In genomic region chr2:105398522-105399206, GRCh38 we compare ENCODE assay signal across 8 cellular contexts. TPM values are rescaled to one million over a fixed set of nuclear protein-coding genes. Genes with fewer than 3 reads are reported as not detected.
DNase-seq lines count a peak whose midpoint lies in the region; ATAC-seq and TF ChIP-seq lines count a peak whose summit lies in the region.

A gene with protein sequence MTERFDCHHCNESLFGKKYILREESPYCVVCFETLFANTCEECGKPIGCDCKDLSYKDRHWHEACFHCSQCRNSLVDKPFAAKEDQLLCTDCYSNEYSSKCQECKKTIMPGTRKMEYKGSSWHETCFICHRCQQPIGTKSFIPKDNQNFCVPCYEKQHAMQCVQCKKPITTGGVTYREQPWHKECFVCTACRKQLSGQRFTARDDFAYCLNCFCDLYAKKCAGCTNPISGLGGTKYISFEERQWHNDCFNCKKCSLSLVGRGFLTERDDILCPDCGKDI (minus strand): TSS chr2:105399051. CDS start chr2:105386516, 12,535 bp downstream.

- 0% methylated on average over 61 of the region's 61 CpGs for WGBS in ectodermal cell, 2 experiments

- H3K4me3 Mint-ChIP-seq in activated CD4-positive, alpha-beta memory T cell treated with anti-CD3 and anti-CD28 coated beads, Interleukin-2, amount 10 ng/mL, durations not matched to agents 7 days and 5 days = peak within 1 kb of the TSS; percentile 72

- no peak within 1 kb of the TSS for H3K27ac Mint-ChIP-seq in activated CD4-positive, alpha-beta memory T cell treated with anti-CD3 and anti-CD28 coated beads, Interleukin-2, amount 10 ng/mL, durations not matched to agents 7 days and 5 days

- no peaks in the 10 kb centered on the region for H3K9me3 Mint-ChIP-seq in activated CD4-positive, alpha-beta memory T cell treated with anti-CD3 and anti-CD28 coated beads, Interleukin-2, amount 10 ng/mL, durations not matched to agents 7 days and 5 days

- peak; percentile 76 for DNase-seq in A673 (ENCODE audit: low spot score)
- peak; percentile 0 for DNase-seq in NCI-H345 treated with DMSO at 0.1 percent for 48 hours (lab: John Stamatoyannopoulos, UW; ENCODE audit: unreplicated experiment)
- peak; percentile 73 for DNase-seq in activated CD4-positive, alpha-beta memory T cell treated with anti-CD3 and anti-CD28 coated beads, Interleukin-2, amount 10 ng/mL, durations not matched to agents 7 days and 5 days
- DNase-seq in lung microvascular endothelial cell (ENCODE audit: low read depth in 2 of 2) = peak; percentile 87 to 90
- peak; percentile 39 for DNase-seq in stimulated activated CD8-positive, alpha-beta memory T cell treated with anti-CD3 and anti-CD28 coated beads, Interleukin-12 subunit alpha, Interleukin-12 subunit beta, amount 100 ng/mL, for 24 hours (ENCODE audit: extremely low read depth)

- H3K36me3 ChIP-seq in A673 (ENCODE audit: insufficient read depth, low read length, poor library complexity, severe bottlenecking) (no peaks in the 10 kb centered on the region), ectodermal cell (ENCODE audit: control insufficient read depth, insufficient read depth, low read length) (no peaks in the 10 kb centered on the region)

- H3K4me1 ChIP-seq in A673 (ENCODE audit: insufficient read depth, low read length, poor library complexity, severe bottlenecking) = no peaks in the 10 kb centered on the region
- peaks cover 7% of the 10 kb centered on the region for H3K4me1 ChIP-seq in ectodermal cell (ENCODE audit: control insufficient read depth, insufficient read depth, low read length)

- no peaks in the 10 kb centered on the region for H3K9me3 ChIP-seq in A673 (ENCODE audit: low read depth, low read length, poor library complexity, severe bottlenecking)
- H3K9me3 ChIP-seq in ectodermal cell (ENCODE audit: control insufficient read depth, low read length) = no peaks in the 10 kb centered on the region

- H3K27me3 ChIP-seq in A673 (replicated peaks; ENCODE audit: insufficient read depth, low read depth, low read length, poor library complexity) = no peaks in the 10 kb centered on the region
- H3K27me3 ChIP-seq in ectodermal cell (ENCODE audit: control insufficient read depth, insufficient read depth, low read length, poor library complexity, severe bottlenecking) = peaks cover 12% of the 10 kb centered on the region

- H3K27me3 Mint-ChIP-seq in activated CD4-positive, alpha-beta memory T cell treated with anti-CD3 and anti-CD28 coated beads, Interleukin-2, amount 10 ng/mL, durations not matched to agents 7 days and 5 days = peaks cover 46% of the 10 kb centered on the region

- intact Hi-C loops in A673 (cut with micrococcal nuclease; ENCODE audit: unreplicated experiment) = no loop called here

- no peaks in the 10 kb centered on the region for H3K36me3 Mint-ChIP-seq in activated CD4-positive, alpha-beta memory T cell treated with anti-CD3 and anti-CD28 coated beads, Interleukin-2, amount 10 ng/mL, durations not matched to agents 7 days and 5 days (ENCODE audit: low read depth)

- peak; percentile 48 for TF ChIP-seq CTCF in A673 (conservative IDR thresholded peaks at IDR 0.05; ENCODE audit: low read depth, low read length)

- H3K4me3 ChIP-seq in A673 (ENCODE audit: low read depth, low read length, poor library complexity, severe bottlenecking) (peak within 1 kb of the TSS; percentile 57), ectodermal cell (ENCODE audit: insufficient read depth, low read depth, low read length) (peak within 1 kb of the TSS; percentile 88)

- H3K27ac ChIP-seq in A673 (ENCODE audit: low read depth, low read length, poor library complexity, severe bottlenecking) (peak within 1 kb of the TSS; percentile 75), ectodermal cell (ENCODE audit: insufficient read depth, low read depth, low read length, poor library complexity, severe bottlenecking) (no peak within 1 kb of the TSS)

- CTCF ChIA-PET in A673 (lab: Charles Lee) = no interaction called here
- CTCF ChIA-PET in activated CD4-positive, alpha-beta memory T cell treated with anti-CD3 and anti-CD28 coated beads, Interleukin-2, amount 10 ng/mL, durations not matched to agents 7 days and 5 days (lab: Charles Lee) = interaction anchor here (1.0 to 1.9 kb wide), 5 partner anchors 9 to 122 kb away, joined by 3 to 7 read pairs (median 3); no protein-coding TSS in a partner anchor

- POLR2A ChIA-PET in A673 (lab: Charles Lee; ENCODE audit: low non-redundant PET) = no interaction called here
- POLR2A ChIA-PET in activated CD4-positive, alpha-beta memory T cell treated with anti-CD3 and anti-CD28 coated beads, Interleukin-2, amount 10 ng/mL, durations not matched to agents 7 days and 5 days (lab: Charles Lee) = no interaction called here

- peaks cover 6% of the 10 kb centered on the region for H3K4me1 Mint-ChIP-seq in activated CD4-positive, alpha-beta memory T cell treated with anti-CD3 and anti-CD28 coated beads, Interleukin-2, amount 10 ng/mL, durations not matched to agents 7 days and 5 days

- ATAC-seq in GM18520 (IDR thresholded peaks at IDR 0.05; ENCODE audit: unreplicated experiment) = peak; percentile 93
- peak; percentile 97 for ATAC-seq in HG03045 (IDR thresholded peaks at IDR 0.05; ENCODE audit: unreplicated experiment)

- BruUV-seq in A673 (replicated peaks; lab: Mats Ljungman, UMichigan) = no TSS peak

RNA-seq across cellular contexts. Expression of the gene that starts here (rescaled TPM):
- 3.2 and 4.7 TPM in 2 replicates for total RNA-seq in A673 (2021)
- total RNA-seq in activated CD4-positive, alpha-beta memory T cell treated with anti-CD3 and anti-CD28 coated beads, Interleukin-2, amount 10 ng/mL, durations not matched to agents 7 days and 5 days = 1 to 10 TPM; 3.0 to 3.1 TPM
- 13.2 TPM for polyA plus RNA-seq in ectodermal cell (2013, experiment 1 of 4)
- 17.1 TPM for polyA plus RNA-seq in ectodermal cell (2013, experiment 2 of 4)
- polyA plus RNA-seq in ectodermal cell (2013, experiment 3 of 4) = 16.7 TPM
- 17.5 TPM for polyA plus RNA-seq in ectodermal cell (2013, experiment 4 of 4)
- 31.4 and 32.9 TPM in 2 replicates for total RNA-seq in lung microvascular endothelial cell

Comparison
In these comparisons a context has a peak if more than half of its experiments do, and no peak if none do; other contexts are left out.
1. DNase-seq: peak in every context shown above with its lines; median percentile 88 in lung microvascular endothelial cell; 76 in A673; 73 in activated CD4-positive, alpha-beta memory T cell treated with anti-CD3 and anti-CD28 coated beads, Interleukin-2, amount 10 ng/mL, durations not matched to agents 7 days and 5 days; 39 in stimulated activated CD8-positive, alpha-beta memory T cell treated with anti-CD3 and anti-CD28 coated beads, Interleukin-12 subunit alpha, Interleukin-12 subunit beta, amount 100 ng/mL, for 24 hours; 0 in NCI-H345 treated with DMSO at 0.1 percent for 48 hours.